Comparison of ENCODE assay signal across 11 cellular contexts in the genomic region with DNA sequence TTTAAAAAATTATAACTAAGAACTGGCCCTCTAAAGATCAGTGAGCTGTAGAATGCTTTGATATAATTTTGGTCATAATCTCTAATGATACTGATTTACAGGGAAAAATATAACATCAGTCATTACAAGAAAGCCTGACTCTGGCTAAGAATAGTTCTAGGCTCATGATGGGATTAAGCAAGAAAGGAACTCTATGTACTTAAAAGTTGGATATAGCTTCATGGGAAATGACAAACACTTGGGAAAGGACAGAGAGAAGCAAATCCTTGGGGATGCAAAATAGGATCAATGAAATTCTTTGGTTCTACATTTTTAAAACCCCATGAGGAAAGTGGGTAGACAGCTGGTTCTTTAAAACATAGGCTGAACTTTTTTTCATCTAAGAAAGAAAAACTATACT.
"Had no signal": no experiment of that assay in that cellular context is flagged by ENCODE, and none has a peak within 500 bp of the region (broad histone marks: within the 10 kb centered on the region; RNA-seq: fewer than 3 reads in every experiment).

No MANE protein-coding gene starts in this region.

- H3K27ac Mint-ChIP-seq: activated naive CD4-positive, alpha-beta T cell treated with anti-CD3 and anti-CD28 coated beads, Interleukin-2, amount 50 U/mL, for 72 hours had no signal

- H3K36me3 ChIP-seq: esophagus muscularis mucosa, SJCRH30, stomach had no signal

- DNase-seq: activated CD4-positive, alpha-beta T cell treated with anti-CD3 and anti-CD28 coated beads for 1 hour; activated CD4-positive, alpha-beta T cell treated with anti-CD3 and anti-CD28 coated beads, Interleukin-2, amount 50 U/mL, for 48 hours; activated effector memory CD4-positive, alpha-beta T cell treated with anti-CD3 and anti-CD28 coated beads, Interleukin-2, amount 50 U/mL, for 16 hours; activated T-cell treated with anti-CD3 and anti-CD28 coated beads, Interleukin-2, amount 50 U/mL, for 4 hours; stomach; T-helper 9 cell had no signal

- ATAC-seq: activated naive CD4-positive, alpha-beta T cell treated with anti-CD3 and anti-CD28 coated beads, Interleukin-2, amount 50 U/mL, for 72 hours; activated T-cell treated with anti-CD3 and anti-CD28 coated beads, Interleukin-2, amount 50 U/mL, for 4 hours; left lobe of liver had no signal

- H3K36me3 Mint-ChIP-seq: activated naive CD4-positive, alpha-beta T cell treated with anti-CD3 and anti-CD28 coated beads, Interleukin-2, amount 50 U/mL, for 72 hours had no signal

- H3K27me3 ChIP-seq: esophagus muscularis mucosa, SJCRH30, stomach had no signal

- H3K4me1 ChIP-seq: esophagus muscularis mucosa had no signal

- H3K4me3 ChIP-seq: esophagus muscularis mucosa, SJCRH30, skin epidermis, stomach had no signal

- H3K27ac ChIP-seq: SJCRH30 had no signal

- H3K9me3 ChIP-seq: esophagus muscularis mucosa, SJCRH30, stomach had no signal

- H3K4me3 Mint-ChIP-seq: activated T-cell treated with anti-CD3 and anti-CD28 coated beads, Interleukin-2, amount 50 U/mL, for 4 hours had no signal

- H3K9me3 Mint-ChIP-seq: activated naive CD4-positive, alpha-beta T cell treated with anti-CD3 and anti-CD28 coated beads, Interleukin-2, amount 50 U/mL, for 72 hours; activated T-cell treated with anti-CD3 and anti-CD28 coated beads, Interleukin-2, amount 50 U/mL, for 4 hours had no signal
